14 cellular contexts compared by ENCODE assay signal in genomic region chr17:59510611-59511010, GRCh38. TPM values are rescaled to one million over a fixed set of nuclear protein-coding genes. Genes with fewer than 3 reads are reported as not detected.
DNase-seq lines count a peak whose midpoint lies in the region; ATAC-seq, FAIRE-seq and TF ChIP-seq lines count a peak whose summit lies in the region.
"Had no signal": no experiment of that assay in that cellular context is flagged by ENCODE, and none has a peak within 500 bp of the region (broad histone marks: within the 10 kb centered on the region; RNA-seq: fewer than 3 reads in every experiment).

No MANE protein-coding gene starts in this region.

- no peak overlapping the region for H3K4ac ChIP-seq in H1 (replicated peaks; ENCODE audit: insufficient read length, low read depth, low read length)

- H3F3A ChIP-seq in SK-N-SH (replicated peaks; ENCODE audit: insufficient read depth) (no peaks in the 10 kb centered on the region), GM23248 (ENCODE audit: insufficient read depth) (no peaks in the 10 kb centered on the region)

- H3K9ac ChIP-seq in SK-N-SH, result no peak overlapping the region
- H3K9ac ChIP-seq in H1 (replicated peaks in 1 of 4; ENCODE audit: extremely low read depth in 1 of 4, low read depth in 3 of 4, low read length in 3 of 4), result no peak overlapping the region
- H3K9ac ChIP-seq in GM23248, result no peak overlapping the region
- H3K9ac ChIP-seq: BLaER1 treated with 17β-estradiol and CSF1 and Interleukin-3, amounts not matched to agents 10 nM and 100 nM had no signal

- no peak overlapping the region for H3K4me2 ChIP-seq in SK-N-SH
- no peak overlapping the region for H3K4me2 ChIP-seq in H1 (ENCODE audit: insufficient read depth in 1 of 2, low read depth in 2 of 2, low read length in 2 of 2)
- H3K4me2 ChIP-seq in GM23248 (ENCODE audit: unreplicated experiment), result no peak overlapping the region

- TF ChIP-seq EP300 in SK-N-SH (IDR thresholded peaks at IDR 0.05; ENCODE audit: borderline replicate concordance in 1 of 2, low read depth in 1 of 2, low read length in 1 of 2) (no peak), H1 (IDR thresholded peaks at IDR 0.05; ENCODE audit: borderline replicate concordance in 1 of 2, low read depth in 2 of 2, low read length in 2 of 2) (no peak)

- H4K8ac ChIP-seq in H1 (ENCODE audit: extremely low read depth, insufficient read depth, low read length), result no peak overlapping the region

- DNase-seq in NCI-H524 treated with DMSO at 0.1 percent for 48 hours (lab: John Stamatoyannopoulos, UW) (peak; percentile 80), SK-N-SH (peak; percentile 32), H1 (ENCODE audit: low read depth in 1 of 2, low spot score in 2 of 2) (no peak), GM23248 (no peak)
- DNase-seq: Calu3; CD8-positive, alpha-beta T cell; GOT3; H9 had no signal

- H2BK5ac ChIP-seq in H1 (ENCODE audit: low read depth, low read length), result no peak overlapping the region

- ATAC-seq in GM19452 (IDR thresholded peaks at IDR 0.05; ENCODE audit: unreplicated experiment), result no peak
- ATAC-seq: CD8-positive, alpha-beta T cell had no signal

- H3K56ac ChIP-seq in H1 (replicated peaks; ENCODE audit: insufficient read length, low read depth, low read length), result peak overlapping the region; percentile 46

- H3K27ac ChIP-seq in HEK293 (ENCODE audit: extremely low read depth, low read depth, low read length), result no peak overlapping the region
- H3K27ac ChIP-seq in SK-N-SH (ENCODE audit: low read depth in 2 of 2, low read length in 1 of 2), result no peak overlapping the region
- no peak overlapping the region for H3K27ac ChIP-seq in H1 (ENCODE audit: low read depth, low read length)
- H3K27ac ChIP-seq in GM23248, result no peak overlapping the region
- H3K27ac ChIP-seq: BLaER1 treated with 17β-estradiol and CSF1 and Interleukin-3, amounts not matched to agents 10 nM and 100 nM had no signal

- no peaks in the 10 kb centered on the region for H3K27me3 ChIP-seq in SK-N-SH (ENCODE audit: insufficient read depth)
- H3K27me3 ChIP-seq in H1 (replicated peaks in 1 of 4; ENCODE audit: control insufficient read depth in 3 of 4, extremely low read depth in 1 of 4, insufficient read depth in 3 of 4, low read length in 3 of 4), result no peaks in the 10 kb centered on the region
- no peaks in the 10 kb centered on the region for H3K27me3 ChIP-seq in GM23248 (replicated peaks; ENCODE audit: insufficient read depth)
- H3K27me3 ChIP-seq: BLaER1 treated with 17β-estradiol and CSF1 and Interleukin-3, amounts not matched to agents 10 nM and 100 nM had no signal

- H3K14ac ChIP-seq in H1 (ENCODE audit: insufficient read length), result no peak overlapping the region

- H3K23me2 ChIP-seq in H1 (ENCODE audit: low read depth, low read length), result no peaks in the 10 kb centered on the region

- in situ Hi-C loops in GM23248 (cut with MboI), result no loop called here

- no peaks in the 10 kb centered on the region for H3K79me2 ChIP-seq in SK-N-SH (ENCODE audit: insufficient read depth)
- no peaks in the 10 kb centered on the region for H3K79me2 ChIP-seq in H1 (ENCODE audit: control insufficient read depth in 1 of 2, insufficient read depth in 2 of 2, low read length in 2 of 2)
- H3K79me2 ChIP-seq in GM23248 (ENCODE audit: insufficient read depth), result no peaks in the 10 kb centered on the region

- no peak overlapping the region for H4K5ac ChIP-seq in H1 (ENCODE audit: insufficient read length, low read depth, low read length)

- H2AFZ ChIP-seq in SK-N-SH (ENCODE audit: low read depth) (no peak overlapping the region), H1 (ENCODE audit: low read length) (no peak overlapping the region), GM23248 (no peak overlapping the region)

- no peak overlapping the region for H2BK20ac ChIP-seq in H1 (ENCODE audit: low read length)

- FAIRE-seq in H1 (lab: Jason Lieb, UNC), result no peak
- FAIRE-seq: G401.6, GM12891, GM19239 had no signal

- H2BK15ac ChIP-seq in H1 (ENCODE audit: low read length), result no peak overlapping the region

- H3K18ac ChIP-seq in H1 (ENCODE audit: extremely low read depth, low read length), result no peak overlapping the region

- H3K4me1 ChIP-seq in HEK293 (ENCODE audit: control insufficient read depth, insufficient read depth, low read length) (peaks cover 7% of the 10 kb centered on the region), SK-N-SH (ENCODE audit: control insufficient read depth in 1 of 2, insufficient read depth in 2 of 2, low read depth in 1 of 2, low read length in 1 of 2) (peaks cover 0 to 4% of the 10 kb centered on the region in 2 experiments; a peak in 2 of 4 replicates), H1 (replicated peaks in 1 of 4; ENCODE audit: control insufficient read depth in 3 of 4, insufficient read depth in 4 of 4, low read length in 3 of 4) (no peaks in the 10 kb centered on the region), GM23248 (ENCODE audit: insufficient read depth) (peaks cover 14% of the 10 kb centered on the region)

- H3K9me2 ChIP-seq in SK-N-SH (no peaks in the 10 kb centered on the region), GM23248 (ENCODE audit: insufficient read depth) (no peaks in the 10 kb centered on the region)

- H4K20me1 ChIP-seq in SK-N-SH (ENCODE audit: insufficient read depth), result no peaks in the 10 kb centered on the region
- no peaks in the 10 kb centered on the region for H4K20me1 ChIP-seq in H1 (replicated peaks in 1 of 2; ENCODE audit: control insufficient read depth in 1 of 2, insufficient read depth in 2 of 2, low read length in 2 of 2)
- H4K20me1 ChIP-seq in GM23248 (ENCODE audit: insufficient read depth), result no peaks in the 10 kb centered on the region
- H4K20me1 ChIP-seq: BLaER1 treated with 17β-estradiol and CSF1 and Interleukin-3, amounts not matched to agents 10 nM and 100 nM had no signal

- TF ChIP-seq CTCF in HEK293 (tag by site-specific recombination; IDR thresholded peaks at IDR 0.05) (no peak), SK-N-SH (IDR thresholded peaks at IDR 0.05) (no peak), H1 (IDR thresholded peaks at IDR 0.05; ENCODE audit: control extremely low read depth in 1 of 3, insufficient read depth in 1 of 3, low read depth in 1 of 3, low read length in 3 of 3) (no peak)

- CTCF ChIA-PET in HEK293 (lab: Yijun Ruan, JAX), result interaction anchor here (1.2 to 5.6 kb wide), 2 partner anchors 12 to 527 kb away, joined by 3 to 28 read pairs; no protein-coding TSS in a partner anchor
- CTCF ChIA-PET in SK-N-SH (lab: Yijun Ruan, JAX), result interaction anchor here (1.0 to 6.9 kb wide), 4 partner anchors 9 to 69 kb away, joined by 4 to 37 read pairs (median 4); no protein-coding TSS in a partner anchor
- CTCF ChIA-PET in H1 (lab: Charles Lee; ENCODE audit: partially characterized antibody), result interaction anchor here (0.5 to 0.8 kb wide), 2 partner anchors 8 to 12 kb away, joined by 3 read pairs; no protein-coding TSS in a partner anchor

- H3K9me3 ChIP-seq in HEK293 (ENCODE audit: control insufficient read depth, insufficient read depth, low read depth, low read length) (no peaks in the 10 kb centered on the region), SK-N-SH (no peaks in the 10 kb centered on the region), H1 (ENCODE audit: insufficient read depth in 2 of 2, low read depth in 1 of 2, low read length in 1 of 2) (no peaks in the 10 kb centered on the region), GM23248 (ENCODE audit: low read depth) (no peaks in the 10 kb centered on the region)
- H3K9me3 ChIP-seq: BLaER1 treated with 17β-estradiol and CSF1 and Interleukin-3, amounts not matched to agents 10 nM and 100 nM had no signal

- H2AK5ac ChIP-seq in H1 (ENCODE audit: low read depth, low read length), result no peak overlapping the region

- no peak overlapping the region for H3K23ac ChIP-seq in H1 (ENCODE audit: insufficient read length)

- no peaks in the 10 kb centered on the region for H3K36me3 ChIP-seq in HEK293 (ENCODE audit: control insufficient read depth in 2 of 2, insufficient read depth in 1 of 2, low read length in 2 of 2)
- H3K36me3 ChIP-seq in SK-N-SH (replicated peaks in 1 of 2; ENCODE audit: control insufficient read depth in 1 of 2, insufficient read depth in 2 of 2, low read length in 1 of 2), result no peaks in the 10 kb centered on the region
- no peaks in the 10 kb centered on the region for H3K36me3 ChIP-seq in H1 (ENCODE audit: control insufficient read depth in 2 of 4, insufficient read depth in 4 of 4, low read length in 3 of 4)
- no peaks in the 10 kb centered on the region for H3K36me3 ChIP-seq in GM23248 (ENCODE audit: low read depth)
- H3K36me3 ChIP-seq: BLaER1 treated with 17β-estradiol and CSF1 and Interleukin-3, amounts not matched to agents 10 nM and 100 nM had no signal

- no peak overlapping the region for H2BK120ac ChIP-seq in H1 (replicated peaks; ENCODE audit: low read depth, low read length)

- no peak overlapping the region for H2BK12ac ChIP-seq in H1 (ENCODE audit: low read depth, low read length)

- H3K4me3 ChIP-seq in HEK293 (ENCODE audit: low read depth, low read length) (no peak overlapping the region), SK-N-SH (ENCODE audit: low read depth in 2 of 2, low read length in 1 of 2) (no peak overlapping the region), H1 (ENCODE audit: extremely low read depth in 1 of 4, insufficient read depth in 2 of 4, low read depth in 3 of 4, low read length in 4 of 4) (no peak overlapping the region), GM23248 (no peak overlapping the region)
- H3K4me3 ChIP-seq: BLaER1 treated with 17β-estradiol and CSF1 and Interleukin-3, amounts not matched to agents 10 nM and 100 nM had no signal

- no peak for TF ChIP-seq RAD21 in SK-N-SH (IDR thresholded peaks at IDR 0.05; ENCODE audit: low read length)
- TF ChIP-seq RAD21 in H1 (IDR thresholded peaks at IDR 0.05 in 1 of 2, conservative IDR thresholded peaks at IDR 0.05 in 1 of 2; ENCODE audit: low read depth in 2 of 2, low read length in 2 of 2), result no peak

- WGBS in SK-N-SH (ENCODE audit: low lambda C conversion rate), result 79% methylated on average over 2 of the region's 2 CpGs
- 85% methylated on average over 2 of the region's 2 CpGs; no CpG with 5 or more reads in 1 of the 2 experiments for WGBS in H1 (ENCODE audit: extremely low coverage in 1 of 2, insufficient coverage in 1 of 2, insufficient read length in 1 of 2, insufficient replicate concordance in 2 of 2, low coverage in 1 of 2, low lambda C conversion rate in 2 of 2, missing lambda C conversion rate in 1 of 2), 2 experiments
- WGBS in GM23248 (ENCODE audit: low coverage in 1 of 2, low lambda C conversion rate in 2 of 2, missing lambda C conversion rate in 2 of 2), 2 experiments, result 78 to 82% methylated on average over 2 of the region's 2 CpGs

- H4K91ac ChIP-seq in H1 (replicated peaks; ENCODE audit: insufficient read length, low read length), result no peak overlapping the region

- no peak for TF ChIP-seq POLR2A in H1 (IDR thresholded peaks at IDR 0.05; ENCODE audit: control extremely low read depth in 1 of 2, low read depth in 2 of 2, low read length in 2 of 2)

- no peaks in the 10 kb centered on the region for H3K79me1 ChIP-seq in H1 (ENCODE audit: low read depth, low read length)

- POLR2A ChIA-PET in HEK293 (lab: Yijun Ruan, JAX), result no interaction called here
- POLR2A ChIA-PET in SK-N-SH (lab: Yijun Ruan, JAX), result no interaction called here
- POLR2A ChIA-PET in H1 (lab: Charles Lee; ENCODE audit: partially characterized antibody), result no interaction called here

RNA-seq across cellular contexts. Expression of gene DHX40, which starts 54.8 kb away (rescaled TPM):
- polyA plus RNA-seq in SK-N-SH (2012; rRNA removed) (33.8 and 45.5 TPM in 2 replicates), H1 (2011; rRNA removed) (7.5 and 13.5 TPM in 2 replicates), GM23248 (2016; fragmentation: Nextera tagmentation; extraction: Ambion mirVana) (17.9 and 18.9 TPM in 2 replicates)
- polyA plus RNA-seq in SK-N-SH (2012; cell fraction: cytosol; rRNA removed), result 56.4 and 58.0 TPM in 2 replicates
- 14.6 and 42.4 TPM in 2 replicates for polyA plus RNA-seq in SK-N-SH (2012; cell fraction: nucleus; rRNA removed)
- total RNA-seq in H1 (2021; fragmentation: NEBNext Ultra II Directional; extraction: Animal tissue kit (Norgen Biotek cat#: 25700)), result 28.3 and 28.5 TPM in 2 replicates
- 16.4 TPM for polyA plus RNA-seq in H1 (2011; cell fraction: cytosol; rRNA removed)
- polyA plus RNA-seq in H1 (2011; cell fraction: nucleus; rRNA removed), result 6.0 TPM
- polyA plus RNA-seq in H1 (2012, experiment 1 of 2), result 19.5 to 27.7 TPM (median 20.9 TPM) in 4 replicates
- 1.3 TPM for polyA plus RNA-seq in H1 (2012, experiment 2 of 2)
- polyA plus RNA-seq in H1 (2013, experiment 1 of 2), result 14.8 TPM
- polyA plus RNA-seq in H1 (2013, experiment 2 of 2), result 14.9 TPM
- 22.8 and 29.6 TPM in 2 replicates for polyA minus RNA-seq in H1 (2011; rRNA and poly(A)+ RNA removed)
- 25.8 TPM for polyA minus RNA-seq in H1 (2011; cell fraction: cytosol; rRNA and poly(A)+ RNA removed)
- 23.5 TPM for polyA minus RNA-seq in H1 (2011; cell fraction: nucleus; rRNA and poly(A)+ RNA removed)
- total RNA-seq in GM23248 (2014; rRNA removed; shearing (Covaris generic)), result 68.5 and 76.1 TPM in 2 replicates

Comparison
In these comparisons a context has a peak if more than half of its experiments do, and no peak if none do; other contexts are left out.
1. DNase-seq: peak in NCI-H524 treated with DMSO at 0.1 percent for 48 hours (single experiment) and SK-N-SH (single experiment); none in H1 (0 of 2) and GM23248 (single experiment).